In the genomic region with DNA sequence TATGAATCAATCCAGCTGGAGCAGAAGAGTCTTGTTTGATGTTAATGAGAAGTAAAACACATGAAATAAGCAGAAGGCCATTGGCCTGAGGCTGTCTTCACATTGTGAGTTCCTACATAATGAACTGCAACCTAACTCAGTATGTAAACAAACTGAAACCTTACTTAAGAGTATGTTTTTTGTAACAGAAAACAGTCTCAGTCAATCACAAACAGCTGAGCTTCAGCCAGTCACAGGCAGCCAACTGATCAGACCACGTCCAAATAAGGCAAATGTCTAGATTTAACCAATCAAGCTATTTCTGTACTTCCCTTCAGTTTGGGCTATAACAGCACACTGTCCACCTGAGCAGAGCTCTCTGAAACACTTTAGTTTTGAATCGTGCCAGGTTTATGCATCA, we compare ENCODE assay signal across 12 cellular contexts.
A peak's percentile ranks its signal among the peaks of the same experiment; 100 is the strongest.
DNase-seq lines count a peak whose midpoint lies in the region; ATAC-seq, FAIRE-seq and TF ChIP-seq lines count a peak whose summit lies in the region.
"Had no signal": no experiment of that assay in that cellular context is flagged by ENCODE, and none has a peak within 500 bp of the region (broad histone marks: within the 10 kb centered on the region; RNA-seq: fewer than 3 reads in every experiment).

No MANE protein-coding gene starts in this region.

- no peak overlapping the region for H3K9ac ChIP-seq in GM12878 (ENCODE audit: control insufficient read depth, insufficient read depth, low read length)

- H3K9me3 ChIP-seq in GM12878 (replicated peaks; ENCODE audit: control insufficient read depth, insufficient read depth, low read length): no peaks in the 10 kb centered on the region
- no peaks in the 10 kb centered on the region for H3K9me3 ChIP-seq in testis

- no peak for TF ChIP-seq POLR2A in GM12878 (IDR thresholded peaks at IDR 0.05; ENCODE audit: low read depth, low read length)
- no peak for TF ChIP-seq POLR2A in testis (IDR thresholded peaks at IDR 0.05)

- H3K4me1 Mint-ChIP-seq in activated CD4-positive, alpha-beta T cell treated with anti-CD3 and anti-CD28 coated beads, Interleukin-2, amount 10 ng/mL, durations not matched to agents 24 days and 14 days: no peaks in the 10 kb centered on the region
- H3K4me1 Mint-ChIP-seq: activated T-helper 17 cell treated with anti-CD3 and anti-CD28 coated beads, Interleukin-2, amount 50 U/mL, for 72 hours had no signal

- TF ChIP-seq CTCF in GM12878 (IDR thresholded peaks at IDR 0.05 in 2 of 3, conservative IDR thresholded peaks at IDR 0.05 in 1 of 3; ENCODE audit: control insufficient read depth in 2 of 3, extremely low read depth in 1 of 3, insufficient read depth in 1 of 3, low read depth in 3 of 3, low read length in 3 of 3) (no peak), testis (IDR thresholded peaks at IDR 0.05) (no peak)

- no peaks in the 10 kb centered on the region for H3K4me1 ChIP-seq in GM12878 (ENCODE audit: control insufficient read depth, insufficient read depth, low read length)
- no peaks in the 10 kb centered on the region for H3K4me1 ChIP-seq in testis

- H3K27ac Mint-ChIP-seq in activated CD4-positive, alpha-beta T cell treated with anti-CD3 and anti-CD28 coated beads, Interleukin-2, amount 10 ng/mL, durations not matched to agents 24 days and 14 days: no peak overlapping the region
- H3K27ac Mint-ChIP-seq: activated T-helper 17 cell treated with anti-CD3 and anti-CD28 coated beads, Interleukin-2, amount 50 U/mL, for 72 hours; natural killer cell treated with Interleukin-12 subunit alpha and Interleukin-12 subunit beta and Interleukin-15 and Interleukin-18, amount 100 ng/mL, for 72 hours had no signal

- H3K27me3 ChIP-seq in GM12878 (replicated peaks in 1 of 2; ENCODE audit: control insufficient read depth in 2 of 2, insufficient read depth in 2 of 2, low read length in 1 of 2) (no peaks in the 10 kb centered on the region), testis (no peaks in the 10 kb centered on the region)

- no peaks in the 10 kb centered on the region for H3K79me2 ChIP-seq in GM12878 (ENCODE audit: control insufficient read depth, insufficient read depth, low read length)

- H3K4me2 ChIP-seq in GM12878 (ENCODE audit: control insufficient read depth, insufficient read depth): 0 out of 2 replicates have a peak overlapping the region, but pooled peaks have one; percentile 7

- RAD21 ChIA-PET in GM12878 (lab: Charles Lee; ENCODE audit: unreplicated experiment): interaction anchor here (1.5 kb wide), 1 partner anchor 305 kb away, joined by 3 read pairs; no protein-coding TSS in a partner anchor

- no peak for TF ChIP-seq EP300 in GM12878 (IDR thresholded peaks at IDR 0.05; ENCODE audit: borderline replicate concordance in 1 of 2, control insufficient read depth in 1 of 2, low read depth in 2 of 2, low read length in 2 of 2)

- H3K27me3 Mint-ChIP-seq in activated CD4-positive, alpha-beta T cell treated with anti-CD3 and anti-CD28 coated beads, Interleukin-2, amount 10 ng/mL, durations not matched to agents 24 days and 14 days: no peaks in the 10 kb centered on the region
- H3K27me3 Mint-ChIP-seq: activated T-helper 17 cell treated with anti-CD3 and anti-CD28 coated beads, Interleukin-2, amount 50 U/mL, for 72 hours; natural killer cell treated with Interleukin-12 subunit alpha and Interleukin-12 subunit beta and Interleukin-15 and Interleukin-18, amount 100 ng/mL, for 72 hours had no signal

- no peaks in the 10 kb centered on the region for H3K36me3 ChIP-seq in GM12878 (ENCODE audit: control insufficient read depth in 2 of 2, insufficient read depth in 2 of 2, low read length in 1 of 2)
- H3K36me3 ChIP-seq in testis (ENCODE audit: low read depth, missing control alignments): no peaks in the 10 kb centered on the region

- H4K20me1 ChIP-seq in GM12878 (ENCODE audit: control insufficient read depth, insufficient read depth): no peaks in the 10 kb centered on the region

- no peak for DNase-seq in GM12878 (ENCODE audit: low read depth, low spot score)
- DNase-seq in SKM-1 treated with dmso at 0.1 percent for 144 hours (lab: John Stamatoyannopoulos, UW; ENCODE audit: unreplicated experiment): no peak
- no peak for DNase-seq in left ventricle myocardium superior
- DNase-seq in activated CD4-positive, alpha-beta T cell treated with anti-CD3 and anti-CD28 coated beads, Interleukin-2, amount 10 ng/mL, durations not matched to agents 24 days and 14 days: no peak
- DNase-seq in testis: no peak
- DNase-seq: NCI-H226 had no signal

- no peak overlapping the region for H3K4me3 Mint-ChIP-seq in activated CD4-positive, alpha-beta T cell treated with anti-CD3 and anti-CD28 coated beads, Interleukin-2, amount 10 ng/mL, durations not matched to agents 24 days and 14 days
- H3K4me3 Mint-ChIP-seq: activated T-helper 17 cell treated with anti-CD3 and anti-CD28 coated beads, Interleukin-2, amount 50 U/mL, for 72 hours; natural killer cell treated with Interleukin-12 subunit alpha and Interleukin-12 subunit beta and Interleukin-15 and Interleukin-18, amount 100 ng/mL, for 72 hours had no signal

- POLR2A ChIA-PET in GM12878 (lab: Charles Lee): interaction anchor here (0.9 kb wide), 1 partner anchor 10 kb away, joined by 3 read pairs; no protein-coding TSS in a partner anchor

- peak; percentile 84 for FAIRE-seq in GM12878 (lab: Jason Lieb, UNC)

- TF ChIP-seq RAD21 in GM12878 (IDR thresholded peaks at IDR 0.05; ENCODE audit: insufficient read depth, low read depth, low read length): no peak

- ATAC-seq in GM18858 (IDR thresholded peaks at IDR 0.05; ENCODE audit: unreplicated experiment) (peak; percentile 89), GM21619 (IDR thresholded peaks at IDR 0.05; ENCODE audit: unreplicated experiment) (peak; percentile 95), HG03280 (IDR thresholded peaks at IDR 0.05; ENCODE audit: unreplicated experiment) (peak; percentile 91), GM12878 (peak; percentile 94), left ventricle myocardium superior (no peak)
- ATAC-seq: activated T-helper 17 cell treated with anti-CD3 and anti-CD28 coated beads, Interleukin-2, amount 50 U/mL, for 72 hours; HCT116; natural killer cell treated with Interleukin-12 subunit alpha and Interleukin-12 subunit beta and Interleukin-15 and Interleukin-18, amount 100 ng/mL, for 72 hours had no signal

- in situ Hi-C loops in GM12878 (cut with MboI): no loop called here

- intact Hi-C loops in GM12878 (cut with micrococcal nuclease; ENCODE audit: unreplicated experiment) (no loop called here), left ventricle myocardium superior (cut with micrococcal nuclease) (no loop called here), testis (cut with DNase I; ENCODE audit: low total_unique reads) (no loop called here)
- intact Hi-C loops in activated CD4-positive, alpha-beta T cell treated with anti-CD3 and anti-CD28 coated beads, Interleukin-2, amount 10 ng/mL, durations not matched to agents 24 days and 14 days (cut with micrococcal nuclease): no loop called here

- H3K9me3 Mint-ChIP-seq in activated CD4-positive, alpha-beta T cell treated with anti-CD3 and anti-CD28 coated beads, Interleukin-2, amount 10 ng/mL, durations not matched to agents 24 days and 14 days: no peaks in the 10 kb centered on the region
- H3K9me3 Mint-ChIP-seq: activated T-helper 17 cell treated with anti-CD3 and anti-CD28 coated beads, Interleukin-2, amount 50 U/mL, for 72 hours had no signal

- SMC1A ChIA-PET in GM12878 (lab: Charles Lee; ENCODE audit: uncharacterized antibody, unreplicated experiment): interaction anchor here (0.7 to 1.9 kb wide), 5 partner anchors 9 to 532 kb away, joined by 3 to 4 read pairs (median 3); no protein-coding TSS in a partner anchor

- H3K4me3 ChIP-seq in GM12878 (no peak overlapping the region), testis (no peak overlapping the region)

- H2AFZ ChIP-seq in GM12878 (ENCODE audit: control insufficient read depth, low read depth, low read length): peak overlapping the region; percentile 60

- CTCF ChIA-PET in GM12878 (lab: Yijun Ruan, JAX): interaction anchor here (1.0 to 2.1 kb wide), 4 partner anchors 10 to 533 kb away, joined by 3 to 6 read pairs (median 6); no protein-coding TSS in a partner anchor

- WGBS in GM12878 (ENCODE audit: insufficient coverage, insufficient replicate concordance, low lambda C conversion rate, missing lambda C conversion rate): 2% methylated on average over 2 of the region's 2 CpGs
- WGBS in testis, 2 donors: 66 to 78% methylated on average over 2 of the region's 2 CpGs

- H3K36me3 Mint-ChIP-seq in activated CD4-positive, alpha-beta T cell treated with anti-CD3 and anti-CD28 coated beads, Interleukin-2, amount 10 ng/mL, durations not matched to agents 24 days and 14 days (ENCODE audit: low read depth): no peaks in the 10 kb centered on the region
- H3K36me3 Mint-ChIP-seq: natural killer cell treated with Interleukin-12 subunit alpha and Interleukin-12 subunit beta and Interleukin-15 and Interleukin-18, amount 100 ng/mL, for 72 hours had no signal

- H3K27ac ChIP-seq in GM12878 (ENCODE audit: control insufficient read depth, insufficient read depth) (no peak overlapping the region), testis (no peak overlapping the region)

- no TSS peak for BruUV-seq in GM12878 (replicated peaks; lab: Mats Ljungman, UMichigan)

TF ChIP-seq in GM12878, 131 proteins besides CTCF, POLR2A, EP300 and RAD21 (continues in another document):
- TF ChIP-seq SRF (IDR thresholded peaks at IDR 0.05; ENCODE audit: low read depth in 2 of 2, low read length in 2 of 2) (peak in 1 of 2 experiments; percentile 89; a peak in 2 of 4 replicates), SREBF1 (IDR thresholded peaks at IDR 0.05; ENCODE audit: low read length) (no peak)
- TF ChIP-seq, protein P1, sequence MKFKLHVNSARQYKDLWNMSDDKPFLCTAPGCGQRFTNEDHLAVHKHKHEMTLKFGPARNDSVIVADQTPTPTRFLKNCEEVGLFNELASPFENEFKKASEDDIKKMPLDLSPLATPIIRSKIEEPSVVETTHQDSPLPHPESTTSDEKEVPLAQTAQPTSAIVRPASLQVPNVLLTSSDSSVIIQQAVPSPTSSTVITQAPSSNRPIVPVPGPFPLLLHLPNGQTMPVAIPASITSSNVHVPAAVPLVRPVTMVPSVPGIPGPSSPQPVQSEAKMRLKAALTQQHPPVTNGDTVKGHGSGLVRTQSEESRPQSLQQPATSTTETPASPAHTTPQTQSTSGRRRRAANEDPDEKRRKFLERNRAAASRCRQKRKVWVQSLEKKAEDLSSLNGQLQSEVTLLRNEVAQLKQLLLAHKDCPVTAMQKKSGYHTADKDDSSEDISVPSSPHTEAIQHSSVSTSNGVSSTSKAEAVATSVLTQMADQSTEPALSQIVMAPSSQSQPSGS (IDR thresholded peaks at IDR 0.05; ENCODE audit: low read length): no peak
- TF ChIP-seq, protein P2, sequence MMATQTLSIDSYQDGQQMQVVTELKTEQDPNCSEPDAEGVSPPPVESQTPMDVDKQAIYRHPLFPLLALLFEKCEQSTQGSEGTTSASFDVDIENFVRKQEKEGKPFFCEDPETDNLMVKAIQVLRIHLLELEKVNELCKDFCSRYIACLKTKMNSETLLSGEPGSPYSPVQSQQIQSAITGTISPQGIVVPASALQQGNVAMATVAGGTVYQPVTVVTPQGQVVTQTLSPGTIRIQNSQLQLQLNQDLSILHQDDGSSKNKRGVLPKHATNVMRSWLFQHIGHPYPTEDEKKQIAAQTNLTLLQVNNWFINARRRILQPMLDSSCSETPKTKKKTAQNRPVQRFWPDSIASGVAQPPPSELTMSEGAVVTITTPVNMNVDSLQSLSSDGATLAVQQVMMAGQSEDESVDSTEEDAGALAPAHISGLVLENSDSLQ (IDR thresholded peaks at IDR 0.05): peak; percentile 47
